In genomic region chr17:60599220-60599619, GRCh38 we compare ENCODE assay signal across 8 cellular contexts. TPM values are rescaled to one million over a fixed set of nuclear protein-coding genes. Genes with fewer than 3 reads are reported as not detected.
DNase-seq lines count a peak whose midpoint lies in the region; ATAC-seq lines count a peak whose summit lies in the region.

No MANE protein-coding gene starts in this region.

- no peaks in the 10 kb centered on the region for H3K27me3 ChIP-seq in HUES64 (ENCODE audit: insufficient read depth, low read length)
- H3K27me3 ChIP-seq in muscle layer of duodenum (ENCODE audit: low read depth, low read length): no peaks in the 10 kb centered on the region

- H3K27ac ChIP-seq in HUES64 (ENCODE audit: low read depth, low read length): peak overlapping the region; percentile 99
- peak overlapping the region; percentile 100 for H3K27ac ChIP-seq in caudate nucleus (ENCODE audit: low read depth, low read length)
- H3K27ac ChIP-seq in muscle layer of duodenum (ENCODE audit: low read length): peak overlapping the region; percentile 95

- ATAC-seq in GM18502 (IDR thresholded peaks at IDR 0.05; ENCODE audit: poor library complexity, unreplicated experiment) (peak; percentile 19), GM21576 (IDR thresholded peaks at IDR 0.05; ENCODE audit: unreplicated experiment) (no peak), HG03025 (IDR thresholded peaks at IDR 0.05; ENCODE audit: low FRiP score, unreplicated experiment) (no peak)

- peak overlapping the region; percentile 98 for H3K9ac ChIP-seq in HUES64 (ENCODE audit: low read depth, low read length)

- peak in 4 of 61 donors; percentile 25 to 76 (median 51) for DNase-seq in caudate nucleus (lab: John Stamatoyannopoulos, UW)
- DNase-seq in HPDE6-E6E7 (ENCODE audit: extremely low spot score): no peak
- DNase-seq in SIG-M5 (lab: John Stamatoyannopoulos, UW): no peak

- H3K9me3 ChIP-seq in HUES64 (ENCODE audit: insufficient read depth, low read depth, low read length): no peaks in the 10 kb centered on the region
- H3K9me3 ChIP-seq in muscle layer of duodenum (ENCODE audit: control insufficient read depth in 1 of 2, low read length in 2 of 2): no peaks in the 10 kb centered on the region

- WGBS in HUES64: 4% methylated on average over 17 of the region's 17 CpGs

- H3K4me1 ChIP-seq in HUES64 (ENCODE audit: insufficient read depth, low read length): peaks cover 15% of the 10 kb centered on the region
- peaks cover 9 to 14% of the 10 kb centered on the region in 2 donors for H3K4me1 ChIP-seq in muscle layer of duodenum (ENCODE audit: control insufficient read depth in 1 of 2, insufficient read depth in 2 of 2, low read length in 2 of 2)

- no peaks in the 10 kb centered on the region for H3K36me3 ChIP-seq in HUES64 (ENCODE audit: insufficient read depth, low read length)
- peaks cover 0 to 6% of the 10 kb centered on the region in 2 donors for H3K36me3 ChIP-seq in muscle layer of duodenum (ENCODE audit: control insufficient read depth in 1 of 2, insufficient read depth in 2 of 2, low read length in 2 of 2)

- peak overlapping the region; percentile 79 for H3K4me3 ChIP-seq in HUES64 (ENCODE audit: low read length)
- peak overlapping the region; percentile 84 to 99 for H3K4me3 ChIP-seq in muscle layer of duodenum (ENCODE audit: low read depth in 1 of 2, low read length in 2 of 2)

RNA-seq across cellular contexts. Expression of gene PPM1D, which starts 0.8 kb away (rescaled TPM):
- polyA plus RNA-seq in HUES64 (2013, experiment 1 of 2): 11.0 TPM
- polyA plus RNA-seq in HUES64 (2013, experiment 2 of 2): 10.1 TPM
